1 cellular context compared by ENCODE assay signal in the genomic region with DNA sequence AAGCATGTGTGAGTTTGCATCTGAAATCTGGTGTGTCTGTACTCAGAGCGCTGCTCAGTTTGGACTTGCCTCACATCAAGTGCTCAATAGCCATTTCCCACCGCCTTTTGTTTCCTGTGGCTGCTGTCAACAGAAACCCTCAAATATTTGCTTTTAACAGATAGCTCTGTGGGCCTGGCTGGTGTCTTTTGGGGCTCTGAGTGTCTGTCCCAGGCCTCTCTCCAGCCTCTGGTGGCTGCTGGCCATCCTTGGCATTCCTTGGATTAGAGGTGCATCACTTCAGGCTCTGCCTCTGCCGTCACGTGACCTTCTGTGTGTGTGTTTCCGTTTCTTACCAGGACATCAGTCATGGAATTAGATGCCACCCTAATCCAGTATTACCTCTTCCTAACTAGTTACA.
TF ChIP-seq lines count a peak whose summit lies in the region.

No MANE protein-coding gene starts in this region.

TF ChIP-seq in WTC11, 78 proteins besides CTCF, POLR2A, EP300 and RAD21 (continued from another document):
- TF ChIP-seq ZSCAN18 (CRISPR knock-in tag; IDR thresholded peaks at IDR 0.05) (no peak), MXD4 (CRISPR knock-in tag; IDR thresholded peaks at IDR 0.05; ENCODE audit: borderline replicate concordance) (no peak), CREB1 (CRISPR knock-in tag; IDR thresholded peaks at IDR 0.05) (no peak), HMGA2 (CRISPR knock-in tag; IDR thresholded peaks at IDR 0.05) (no peak), GRHL2 (CRISPR knock-in tag; IDR thresholded peaks at IDR 0.05; ENCODE audit: insufficient replicate concordance, severe bottlenecking) (no peak), NR3C1 (CRISPR knock-in tag; conservative IDR thresholded peaks at IDR 0.05; ENCODE audit: low read depth) (no peak)
